In the genomic region with DNA sequence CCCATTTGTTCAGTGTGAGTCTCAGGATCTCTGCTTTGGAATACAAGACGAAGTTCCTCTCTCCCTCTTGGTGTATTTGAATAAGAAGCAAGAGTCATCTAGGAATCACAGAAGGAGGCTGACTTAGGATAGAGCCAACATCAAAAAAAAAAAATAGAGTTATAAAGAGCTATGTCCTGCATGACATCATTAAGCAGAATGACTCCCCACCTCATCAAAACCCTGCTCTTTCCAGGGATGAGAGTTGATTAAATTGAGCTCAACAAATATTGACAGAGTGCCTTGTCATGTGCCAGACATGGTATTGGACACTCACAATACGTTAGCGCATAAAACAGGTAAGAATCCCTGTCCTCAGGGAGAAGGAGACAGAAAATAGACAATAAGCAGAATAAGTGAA, we compare ENCODE assay signal across 24 cellular contexts. TPM values are rescaled to one million over a fixed set of nuclear protein-coding genes. Genes with fewer than 3 reads are reported as not detected.
A peak's percentile ranks its signal among the peaks of the same experiment; 100 is the strongest.
DNase-seq lines count a peak whose midpoint lies in the region; ATAC-seq, FAIRE-seq and TF ChIP-seq lines count a peak whose summit lies in the region.
"Had no signal": no experiment of that assay in that cellular context is flagged by ENCODE, and none has a peak within 500 bp of the region (broad histone marks: within the 10 kb centered on the region; RNA-seq: fewer than 3 reads in every experiment).

No MANE protein-coding gene starts in this region.

- intact Hi-C loops in cardiac septum (cut with DNase I): no loop called here

- no peaks in the 10 kb centered on the region for H3K27me3 Mint-ChIP-seq in central memory CD8-positive, alpha-beta T cell
- H3K27me3 Mint-ChIP-seq in stimulated activated memory B cell treated with anti-CD40 and anti-IgM and Interleukin-4, amounts not matched to agents 10 μg/mL and 1 μg/mL and 100 μg/mL, for 72 hours: no peaks in the 10 kb centered on the region

- peak; percentile 9 for FAIRE-seq in GM12892 (lab: Jason Lieb, UNC)
- FAIRE-seq: GM18507, keratinocyte had no signal

- no peak for DNase-seq in activated naive CD4-positive, alpha-beta T cell treated with anti-CD3 and anti-CD28 coated beads, Interleukin-2, amount 50 U/mL, for 72 hours (ENCODE audit: low spot score in 2 of 2)
- DNase-seq in activated naive CD4-positive, alpha-beta T cell treated with anti-CD3 and anti-CD28 coated beads, Interleukin-2, amount 50 U/mL, for 16 hours: no peak
- no peak for DNase-seq in GM12892 (ENCODE audit: insufficient read length)
- no peak for DNase-seq in central memory CD8-positive, alpha-beta T cell (ENCODE audit: low spot score in 2 of 2)
- DNase-seq in cardiac septum (ENCODE audit: low spot score): no peak
- DNase-seq: activated CD4-positive, CD25-positive, alpha-beta regulatory T cell treated with anti-CD3 and anti-CD28 coated beads, Interleukin-2, amount 50 U/mL, for 72 hours; activated gamma-delta T cell; aorta; caudate nucleus; GDM1; GOT3; MV-4-11; NCI-H510A treated with DMSO at 0.1 percent for 48 hours; PC-9; Right ventricle myocardium superior; upper lobe of left lung had no signal

- ATAC-seq in activated naive CD4-positive, alpha-beta T cell treated with anti-CD3 and anti-CD28 coated beads, Interleukin-2, amount 50 U/mL, for 72 hours: no peak
- ATAC-seq in central memory CD8-positive, alpha-beta T cell (replicated peaks; ENCODE audit: extremely low read depth, poor library complexity, severe bottlenecking): no peak
- no peak for ATAC-seq in stimulated activated memory B cell treated with anti-CD40 and anti-IgM and Interleukin-4, amounts not matched to agents 10 μg/mL and 1 μg/mL and 100 μg/mL, for 72 hours
- no peak for ATAC-seq in HG03095 (IDR thresholded peaks at IDR 0.05; ENCODE audit: unreplicated experiment)
- no peak for ATAC-seq in HG03108 (IDR thresholded peaks at IDR 0.05; ENCODE audit: unreplicated experiment)
- ATAC-seq: sciatic nerve had no signal

- TF ChIP-seq POLR2A in GM12892 (IDR thresholded peaks at IDR 0.05; ENCODE audit: low read depth, low read length): no peak

- H3K4me3 Mint-ChIP-seq in central memory CD8-positive, alpha-beta T cell: no peak overlapping the region
- no peak overlapping the region for H3K4me3 Mint-ChIP-seq in stimulated activated memory B cell treated with anti-CD40 and anti-IgM and Interleukin-4, amounts not matched to agents 10 μg/mL and 1 μg/mL and 100 μg/mL, for 72 hours
- H3K4me3 Mint-ChIP-seq: dendritic cell treated with granulocyte-macrophage colony-stimulating factor and Interleukin-4, amounts not matched to agents 40 ng/mL and 50 ng/mL, for 4 days; neural progenitor cell had no signal

- peak overlapping the region; percentile 73 to 78 for H3K27ac Mint-ChIP-seq in activated naive CD4-positive, alpha-beta T cell treated with anti-CD3 and anti-CD28 coated beads, Interleukin-2, amount 50 U/mL, for 72 hours
- H3K27ac Mint-ChIP-seq in central memory CD8-positive, alpha-beta T cell (ENCODE audit: low read depth): peak overlapping the region; percentile 94
- H3K27ac Mint-ChIP-seq in stimulated activated memory B cell treated with anti-CD40 and anti-IgM and Interleukin-4, amounts not matched to agents 10 μg/mL and 1 μg/mL and 100 μg/mL, for 72 hours: peak overlapping the region; percentile 51
- H3K27ac Mint-ChIP-seq: dendritic cell treated with granulocyte-macrophage colony-stimulating factor and Interleukin-4, amounts not matched to agents 40 ng/mL and 50 ng/mL, for 4 days; neural progenitor cell had no signal

- H3K9me3 Mint-ChIP-seq in activated naive CD4-positive, alpha-beta T cell treated with anti-CD3 and anti-CD28 coated beads, Interleukin-2, amount 50 U/mL, for 72 hours: peaks cover 0 to 6% of the 10 kb centered on the region in 2 donors
- no peaks in the 10 kb centered on the region for H3K9me3 Mint-ChIP-seq in central memory CD8-positive, alpha-beta T cell
- H3K9me3 Mint-ChIP-seq in stimulated activated memory B cell treated with anti-CD40 and anti-IgM and Interleukin-4, amounts not matched to agents 10 μg/mL and 1 μg/mL and 100 μg/mL, for 72 hours: no peaks in the 10 kb centered on the region
- H3K9me3 Mint-ChIP-seq: dendritic cell treated with granulocyte-macrophage colony-stimulating factor and Interleukin-4, amounts not matched to agents 40 ng/mL and 50 ng/mL, for 4 days; neural progenitor cell had no signal

- H3K4me1 Mint-ChIP-seq in central memory CD8-positive, alpha-beta T cell: peaks cover 54% of the 10 kb centered on the region
- H3K4me1 Mint-ChIP-seq in stimulated activated memory B cell treated with anti-CD40 and anti-IgM and Interleukin-4, amounts not matched to agents 10 μg/mL and 1 μg/mL and 100 μg/mL, for 72 hours: peaks cover 47% of the 10 kb centered on the region

- H3K36me3 Mint-ChIP-seq in activated naive CD4-positive, alpha-beta T cell treated with anti-CD3 and anti-CD28 coated beads, Interleukin-2, amount 50 U/mL, for 72 hours: peaks cover 7 to 14% of the 10 kb centered on the region in 2 donors
- peaks cover 11% of the 10 kb centered on the region for H3K36me3 Mint-ChIP-seq in central memory CD8-positive, alpha-beta T cell (ENCODE audit: insufficient read depth)
- no peaks in the 10 kb centered on the region for H3K36me3 Mint-ChIP-seq in stimulated activated memory B cell treated with anti-CD40 and anti-IgM and Interleukin-4, amounts not matched to agents 10 μg/mL and 1 μg/mL and 100 μg/mL, for 72 hours
- H3K36me3 Mint-ChIP-seq: neural progenitor cell had no signal

RNA-seq across cellular contexts. Expression of a gene that starts 48.6 kb away (rescaled TPM):
- total RNA-seq in activated naive CD4-positive, alpha-beta T cell treated with anti-CD3 and anti-CD28 coated beads, Interleukin-2, amount 50 U/mL, for 72 hours: 100 to 1,000 TPM; 217 to 268 TPM
- polyA plus RNA-seq in GM12892 (2012; ENCODE audit: missing spikeins): 172 TPM
- 7.9 TPM for total RNA-seq in cardiac septum

Comparison
In these comparisons a context has a peak if more than half of its experiments do, and no peak if none do; other contexts are left out.
1. RNA of a gene that starts 48.6 kb away (total RNA-seq): 217 to 268 TPM in activated naive CD4-positive, alpha-beta T cell treated with anti-CD3 and anti-CD28 coated beads, Interleukin-2, amount 50 U/mL, for 72 hours; 7.9 TPM in cardiac septum (single experiment); every median in the first group is over 10 times any median in the second.
2. Peak in every context shown above with its lines, with median percentiles within 50 percentile points of each other: H3K27ac Mint-ChIP-seq.